Comparison of ENCODE assay signal across 10 cellular contexts in the genomic region with DNA sequence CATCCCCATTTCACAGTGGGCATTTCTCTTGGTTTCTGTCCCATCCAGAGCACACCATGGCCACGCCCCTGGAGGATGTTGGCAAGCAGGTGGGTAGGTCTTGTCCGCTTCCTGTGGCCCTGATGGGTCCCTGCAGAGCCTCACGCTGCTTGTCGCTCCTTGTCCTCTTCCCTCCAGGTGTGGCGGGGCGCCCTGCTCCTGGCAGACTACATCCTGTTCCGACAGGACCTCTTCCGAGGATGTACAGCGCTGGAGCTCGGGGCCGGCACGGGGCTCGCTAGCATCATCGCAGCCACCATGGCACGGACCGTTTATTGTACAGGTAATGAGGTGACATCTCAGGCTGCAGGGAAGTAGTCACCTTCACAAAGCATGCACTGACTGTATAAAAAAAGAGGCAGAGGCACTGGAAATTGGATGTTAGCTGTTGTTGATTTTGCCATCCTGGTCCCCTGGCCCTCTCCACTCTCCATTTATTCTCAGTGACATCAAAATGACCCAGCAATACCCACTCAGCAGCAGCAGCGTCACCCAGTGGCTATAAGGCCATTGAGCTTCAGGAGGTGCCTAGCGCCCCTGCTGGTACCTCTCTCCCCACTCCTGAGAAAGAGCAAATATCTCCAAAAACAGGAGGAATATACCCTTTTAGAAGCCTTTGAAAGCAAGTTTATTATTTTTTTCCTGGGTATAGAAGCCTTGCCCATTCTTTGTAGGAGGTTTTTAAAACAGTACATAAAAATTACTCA. TPM values are rescaled to one million over a fixed set of nuclear protein-coding genes. Genes with fewer than 3 reads are reported as not detected.
DNase-seq lines count a peak whose midpoint lies in the region; ATAC-seq and TF ChIP-seq lines count a peak whose summit lies in the region.
"Had no signal": no experiment of that assay in that cellular context is flagged by ENCODE, and none has a peak within 500 bp of the region (broad histone marks: within the 10 kb centered on the region; RNA-seq: fewer than 3 reads in every experiment).

No MANE protein-coding gene starts in this region.

- peaks cover 72% of the 10 kb centered on the region for H3K36me3 ChIP-seq in osteoblast (ENCODE audit: insufficient read depth, low read length)
- peaks cover 0 to 86% (median 0%) of the 10 kb centered on the region in 3 donors for H3K36me3 ChIP-seq in Peyer's patch

- POLR2A ChIA-PET in T-cell (lab: Charles Lee): no interaction called here

- no peak overlapping the region for H3K4me2 ChIP-seq in osteoblast (ENCODE audit: insufficient read depth, low read length)

- H2AFZ ChIP-seq in osteoblast (ENCODE audit: low read length): no peak overlapping the region

- DNase-seq in EL (peak; percentile 7), NCI-H460 (ENCODE audit: extremely low read depth, low read depth) (peak; percentile 44), ecto neural progenitor cell (ENCODE audit: low spot score) (peak; percentile 71), osteoblast (ENCODE audit: insufficient read length, low spot score, missing footprints) (peak; percentile 87), Peyer's patch (no peak), T-cell (no peak)
- DNase-seq in activated naive CD4-positive, alpha-beta T cell treated with anti-CD3 and anti-CD28 coated beads, Interleukin-2, amount 50 U/mL, for 16 hours: no peak
- no peak for DNase-seq in stimulated activated naive CD4-positive, alpha-beta T cell (lab: John Stamatoyannopoulos, UW)

- H3K27ac ChIP-seq in osteoblast (ENCODE audit: low read depth, low read length): no peak overlapping the region
- no peak overlapping the region for H3K27ac ChIP-seq in Peyer's patch

- CTCF ChIA-PET in T-cell (lab: Charles Lee): no interaction called here

- no peaks in the 10 kb centered on the region for H3K79me2 ChIP-seq in osteoblast (ENCODE audit: insufficient read depth, low read length)

- no peak for ATAC-seq in T-cell (replicated peaks in 1 of 4)

- TF ChIP-seq CTCF in osteoblast (IDR thresholded peaks at IDR 0.05; ENCODE audit: extremely low read depth, low read depth, low read length): peak; percentile 69
- TF ChIP-seq CTCF in Peyer's patch (IDR thresholded peaks at IDR 0.05): peak in 2 of 6 experiments; percentile 25 to 34

- H3K9me3 ChIP-seq in osteoblast (ENCODE audit: low read depth, low read length) (no peaks in the 10 kb centered on the region), Peyer's patch (no peaks in the 10 kb centered on the region)

- H3K27me3 Mint-ChIP-seq in T-cell: no peaks in the 10 kb centered on the region

- H3K4me1 ChIP-seq in osteoblast (ENCODE audit: insufficient read depth, low read length) (no peaks in the 10 kb centered on the region), Peyer's patch (no peaks in the 10 kb centered on the region)

- H3K27me3 ChIP-seq in osteoblast (ENCODE audit: insufficient read depth, low read length) (no peaks in the 10 kb centered on the region), Peyer's patch (no peaks in the 10 kb centered on the region)

- no peak overlapping the region for H3K4me3 Mint-ChIP-seq in T-cell

- no peak overlapping the region for H3K27ac Mint-ChIP-seq in T-cell

- TF ChIP-seq POLR2A in Peyer's patch (IDR thresholded peaks at IDR 0.05): no peak

- peaks cover 65% of the 10 kb centered on the region for H3K36me3 Mint-ChIP-seq in T-cell

- H4K20me1 ChIP-seq in osteoblast (ENCODE audit: insufficient read depth, low read length): peaks cover 10% of the 10 kb centered on the region

- no peak overlapping the region for H3K4me3 ChIP-seq in osteoblast (ENCODE audit: insufficient read depth, low read length)
- no peak overlapping the region for H3K4me3 ChIP-seq in Peyer's patch

- H3K4me1 Mint-ChIP-seq in T-cell: no peaks in the 10 kb centered on the region

- H3K9me3 Mint-ChIP-seq in T-cell: no peaks in the 10 kb centered on the region

RNA-seq across cellular contexts. Expression of a gene that starts 13.7 kb away (rescaled TPM):
- 23.3 and 25.2 TPM in 2 replicates for total RNA-seq in NCI-H460 (2014; rRNA removed; shearing (Covaris generic))
- polyA plus RNA-seq in NCI-H460 (2014; cell fraction: nucleus; rRNA removed): 67.7 and 78.7 TPM in 2 replicates
- 24.5 and 46.0 TPM in 2 replicates for total RNA-seq in osteoblast
- total RNA-seq in Peyer's patch: 10 to 100 TPM; 25.0 to 86.5 (median 59.0) TPM
- total RNA-seq in T-cell: 10 to 100 TPM; 27.6 to 53.4 (median 34.4) TPM

RNA-seq across cellular contexts. Expression of a gene that starts 39.3 kb away (rescaled TPM):
- total RNA-seq in NCI-H460 (2014; rRNA removed; shearing (Covaris generic)): 0.52 and 0.59 TPM in 2 replicates
- polyA plus RNA-seq in NCI-H460 (2014; cell fraction: nucleus; rRNA removed): 0.07 and 0.61 TPM in 2 replicates
- total RNA-seq in osteoblast (5.9 and 6.5 TPM in 2 replicates), Peyer's patch (10 to 100 TPM in 3 of 4 donors, 1 to 10 TPM in 1; 8.3 to 33.5 (median 29.0) TPM), T-cell (10 to 100 TPM in 3 of 5 donors, 1 to 10 TPM in 2; 8.3 to 16.1 (median 11.7) TPM)

RNA-seq across cellular contexts. Expression of a gene that starts 44.9 kb away (rescaled TPM):
- not detected in 2 replicates for total RNA-seq in NCI-H460 (2014; rRNA removed; shearing (Covaris generic))
- polyA plus RNA-seq in NCI-H460 (2014; cell fraction: nucleus; rRNA removed): not detected in 2 replicates
- total RNA-seq in osteoblast (not detected in 2 replicates), Peyer's patch (not detected), T-cell (not detected)
- total RNA-seq: subcutaneous adipose tissue; T-helper 2 cell treated with Interferon-gamma antibody and Interleukin-4, amounts not matched to agents 100 ng/mL and 5 ng/mL, for 36 hours had no signal

Comparison
In these comparisons a context has a peak if more than half of its experiments do, and no peak if none do; other contexts are left out.
1. DNase-seq: peak in EL (single experiment), NCI-H460 (single experiment), ecto neural progenitor cell (single experiment) and osteoblast (single experiment); none in Peyer's patch (0 of 3), T-cell (0 of 34), activated naive CD4-positive, alpha-beta T cell treated with anti-CD3 and anti-CD28 coated beads, Interleukin-2, amount 50 U/mL, for 16 hours (single experiment) and stimulated activated naive CD4-positive, alpha-beta T cell (0 of 6).